8 cellular contexts compared by ENCODE assay signal in genomic region chr1:168348146-168348709, GRCh38.
DNase-seq lines count a peak whose midpoint lies in the region; ATAC-seq and TF ChIP-seq lines count a peak whose summit lies in the region.

No MANE protein-coding gene starts in this region.

- DNase-seq in CD4-positive, CD25-positive, alpha-beta regulatory T cell = peak in 2 of 3 donors; percentile 50 to 79
- DNase-seq in ascending aorta (ENCODE audit: low spot score in 2 of 2) = no peak
- DNase-seq in AG20443 (ENCODE audit: low spot score) = no peak
- DNase-seq in OCI-M2 (lab: John Stamatoyannopoulos, UW; ENCODE audit: unreplicated experiment) = no peak
- no peak for DNase-seq in NCI-H2107 treated with DMSO at 0.1 percent for 48 hours (lab: John Stamatoyannopoulos, UW; ENCODE audit: unreplicated experiment)

- no peaks in the 10 kb centered on the region for H4K20me1 ChIP-seq in KMS-11 (ENCODE audit: insufficient read depth)

- H3K4me1 Mint-ChIP-seq in CD4-positive, CD25-positive, alpha-beta regulatory T cell = peaks cover 4 to 26% (median 16%) of the 10 kb centered on the region in 4 donors

- peak overlapping the region; percentile 67 for H3K27ac ChIP-seq in CD4-positive, CD25-positive, alpha-beta regulatory T cell (ENCODE audit: insufficient read depth, low read length, poor library complexity, severe bottlenecking)
- H3K27ac ChIP-seq in KMS-11 (no peak overlapping the region), ascending aorta (no peak overlapping the region)

- no peaks in the 10 kb centered on the region for H3K27me3 ChIP-seq in CD4-positive, CD25-positive, alpha-beta regulatory T cell (ENCODE audit: control insufficient read depth, insufficient read depth, low read length)
- H3K27me3 ChIP-seq in KMS-11 (ENCODE audit: insufficient read depth, low read depth) (no peaks in the 10 kb centered on the region), ascending aorta (no peaks in the 10 kb centered on the region), mucosa of stomach (ENCODE audit: control insufficient read depth, insufficient read depth, low read length) (no peaks in the 10 kb centered on the region)

- TF ChIP-seq CTCF in KMS-11 (conservative IDR thresholded peaks at IDR 0.05; ENCODE audit: low read depth, low read length) = no peak
- no peak for TF ChIP-seq CTCF in ascending aorta (IDR thresholded peaks at IDR 0.05)

- H3K36me3 ChIP-seq in CD4-positive, CD25-positive, alpha-beta regulatory T cell (ENCODE audit: control insufficient read depth, insufficient read depth, low read length) = no peaks in the 10 kb centered on the region
- H3K36me3 ChIP-seq in KMS-11 (ENCODE audit: insufficient read depth) (no peaks in the 10 kb centered on the region; the same call in 1 of the 2 replicates), ascending aorta (no peaks in the 10 kb centered on the region), mucosa of stomach (ENCODE audit: control insufficient read depth, insufficient read depth, low read length) (no peaks in the 10 kb centered on the region)

- no peaks in the 10 kb centered on the region for H3K36me3 Mint-ChIP-seq in CD4-positive, CD25-positive, alpha-beta regulatory T cell

- peaks cover 2% of the 10 kb centered on the region for H3K4me1 ChIP-seq in CD4-positive, CD25-positive, alpha-beta regulatory T cell (ENCODE audit: control insufficient read depth, insufficient read depth, low read length, poor library complexity, severe bottlenecking)
- H3K4me1 ChIP-seq in KMS-11 (ENCODE audit: low read depth, poor library complexity, severe bottlenecking) (peaks cover 3% of the 10 kb centered on the region), ascending aorta (peaks cover 0 to 5% of the 10 kb centered on the region in 2 donors), mucosa of stomach (ENCODE audit: control insufficient read depth, insufficient read depth, low read length) (no peaks in the 10 kb centered on the region)

- intact Hi-C loops in ascending aorta (cut with DNase I) = loop anchor here (10.0 kb wide), 2 partner anchors 257 to 757 kb away; partner anchors contain the start of gene ATP1B1

- H2AFZ ChIP-seq in KMS-11 (ENCODE audit: low read depth) = peak overlapping the region; percentile 45

- no peaks in the 10 kb centered on the region for H3K9me3 ChIP-seq in CD4-positive, CD25-positive, alpha-beta regulatory T cell (ENCODE audit: control insufficient read depth in 2 of 2, low read length in 2 of 2)
- H3K9me3 ChIP-seq in ascending aorta (no peaks in the 10 kb centered on the region), mucosa of stomach (ENCODE audit: control insufficient read depth, low read length) (no peaks in the 10 kb centered on the region)

- peak overlapping the region; percentile 94 for H3K4me3 ChIP-seq in CD4-positive, CD25-positive, alpha-beta regulatory T cell (ENCODE audit: low read depth, low read length)
- H3K4me3 ChIP-seq in KMS-11 (IDR thresholded peaks at IDR 0.05; ENCODE audit: insufficient read depth, low read depth, low read length) = no peak overlapping the region
- H3K4me3 ChIP-seq in ascending aorta = peak overlapping the region; percentile 40 to 46
- H3K4me3 ChIP-seq in mucosa of stomach (ENCODE audit: low read length) = peak overlapping the region; percentile 25

- ATAC-seq in CD4-positive, CD25-positive, alpha-beta regulatory T cell (ENCODE audit: low read depth in 2 of 2) = peak; percentile 34 to 52
- ATAC-seq in HG03342 (IDR thresholded peaks at IDR 0.05; ENCODE audit: unreplicated experiment) = no peak

- H3K4me3 Mint-ChIP-seq in CD4-positive, CD25-positive, alpha-beta regulatory T cell = peak overlapping the region; percentile 79 to 96 (median 92)

- H3K27me3 Mint-ChIP-seq in CD4-positive, CD25-positive, alpha-beta regulatory T cell = peaks cover 4% of the 10 kb centered on the region

- H3K79me2 ChIP-seq in KMS-11 (ENCODE audit: insufficient read depth, low read depth) = no peaks in the 10 kb centered on the region

- H3K9ac ChIP-seq in KMS-11 (no peak overlapping the region), mucosa of stomach (ENCODE audit: low read length) (peak overlapping the region; percentile 28)

- H3K27ac Mint-ChIP-seq in CD4-positive, CD25-positive, alpha-beta regulatory T cell = peak overlapping the region; percentile 72 to 99 (median 93)

- H3K9me3 Mint-ChIP-seq in CD4-positive, CD25-positive, alpha-beta regulatory T cell = no peaks in the 10 kb centered on the region

- no peak overlapping the region for H3K4me2 ChIP-seq in KMS-11

Comparison
In these comparisons a context has a peak if more than half of its experiments do, and no peak if none do; other contexts are left out.
1. DNase-seq: peak in CD4-positive, CD25-positive, alpha-beta regulatory T cell (2 of 3); none in ascending aorta (0 of 2), AG20443 (single experiment), OCI-M2 (single experiment) and NCI-H2107 treated with DMSO at 0.1 percent for 48 hours (single experiment).